Comparison of ENCODE assay signal across 1 cellular context in genomic region chr7:23347682-23348180, GRCh38.
TF ChIP-seq lines count a peak whose summit lies in the region.

No MANE protein-coding gene starts in this region.

TF ChIP-seq in K562, 482 proteins besides CTCF, POLR2A, EP300 and RAD21 (continued from another document and continues in another):
- TF ChIP-seq THAP12 (CRISPR knock-in tag; IDR thresholded peaks at IDR 0.05) (no peak), NFXL1 (CRISPR knock-in tag; IDR thresholded peaks at IDR 0.05) (no peak), MAFG (tag; conservative IDR thresholded peaks at IDR 0.05) (peak; percentile 71), XRCC3 (IDR thresholded peaks at IDR 0.05) (no peak), FOXA1 (IDR thresholded peaks at IDR 0.05; ENCODE audit: borderline replicate concordance) (no peak), ETV5 (CRISPR knock-in tag; IDR thresholded peaks at IDR 0.05; ENCODE audit: low read depth) (peak; percentile 71; the same call in 1 of the 2 replicates), FOXA3 (CRISPR knock-in tag; conservative IDR thresholded peaks at IDR 0.05 in 1 of 2, IDR thresholded peaks at IDR 0.05 in 1 of 2) (no peak), ZNF507 (tag; conservative IDR thresholded peaks at IDR 0.05) (no peak), ETV1 (tag; conservative IDR thresholded peaks at IDR 0.05; ENCODE audit: low read depth) (peak; percentile 38), SLC30A9 (CRISPR knock-in tag; IDR thresholded peaks at IDR 0.05) (no peak), TCF3 (CRISPR knock-in tag; IDR thresholded peaks at IDR 0.05) (peak; percentile 43), ZKSCAN3 (CRISPR knock-in tag; IDR thresholded peaks at IDR 0.05) (no peak), ZC3H4 (CRISPR knock-in tag; IDR thresholded peaks at IDR 0.05; ENCODE audit: borderline replicate concordance) (no peak), ZNF398 (CRISPR knock-in tag; IDR thresholded peaks at IDR 0.05) (no peak), ZC3H8 (IDR thresholded peaks at IDR 0.05) (no peak), POLR2AphosphoS2 (IDR thresholded peaks at IDR 0.05; ENCODE audit: low read length) (0 out of 2 replicates have a peak, but pooled peaks have one; percentile 37), NFYB (IDR thresholded peaks at IDR 0.05; ENCODE audit: extremely low read depth, insufficient read length) (no peak), ZNF12 (CRISPR knock-in tag; IDR thresholded peaks at IDR 0.05) (no peak), KLF16 (IDR thresholded peaks at IDR 0.05) (no peak), ZFP36 (IDR thresholded peaks at IDR 0.05; ENCODE audit: low read depth, low read length, partially characterized antibody) (no peak), EWSR1 (IDR thresholded peaks at IDR 0.05; ENCODE audit: borderline replicate concordance, low read depth, partially characterized antibody) (no peak), RBM25 (IDR thresholded peaks at IDR 0.05; ENCODE audit: low read depth, low read length, severe bottlenecking) (no peak), GATAD2A (IDR thresholded peaks at IDR 0.05) (no peak), SIX5 (IDR thresholded peaks at IDR 0.05; ENCODE audit: borderline replicate concordance in 1 of 2, insufficient read depth in 1 of 2, low read depth in 1 of 2, low read length in 2 of 2) (no peak), KLF13 (tag; IDR thresholded peaks at IDR 0.05; ENCODE audit: borderline replicate concordance, low read depth) (no peak), MLX (CRISPR knock-in tag; conservative IDR thresholded peaks at IDR 0.05) (no peak), ZNF639 (CRISPR knock-in tag; conservative IDR thresholded peaks at IDR 0.05 in 1 of 2, IDR thresholded peaks at IDR 0.05 in 1 of 2) (0 out of 4 replicates have a peak, but pooled peaks of 1 of the 2 experiments have one; percentile 2), ZNF174 (CRISPR knock-in tag; IDR thresholded peaks at IDR 0.05) (no peak), TFE3 (CRISPR knock-in tag; IDR thresholded peaks at IDR 0.05) (no peak), ADNP (tag; IDR thresholded peaks at IDR 0.05) (no peak), HCFC1 (IDR thresholded peaks at IDR 0.05; ENCODE audit: low read depth, low read length) (no peak), ZNF274 (IDR thresholded peaks at IDR 0.05; ENCODE audit: borderline replicate concordance, low read depth, low read length) (no peak), EHMT2 (IDR thresholded peaks at IDR 0.05) (no peak), RAD51 (IDR thresholded peaks at IDR 0.05; ENCODE audit: borderline replicate concordance, low read depth) (no peak), COPS2 (conservative IDR thresholded peaks at IDR 0.05) (no peak), ELK1 (CRISPR knock-in tag; IDR thresholded peaks at IDR 0.05) (no peak), RBM17 (IDR thresholded peaks at IDR 0.05; ENCODE audit: borderline replicate concordance, low read depth, low read length) (no peak), DACH1 (IDR thresholded peaks at IDR 0.05; ENCODE audit: partially characterized antibody) (no peak), FOSL1 (tag; conservative IDR thresholded peaks at IDR 0.05) (peak; percentile 95), ZNF253 (CRISPR knock-in tag; conservative IDR thresholded peaks at IDR 0.05) (no peak), NFE2L1 (tag; IDR thresholded peaks at IDR 0.05; ENCODE audit: borderline replicate concordance, low read depth) (no peak), POLR2H (tag; IDR thresholded peaks at IDR 0.05; ENCODE audit: low read depth) (no peak), CHD7 (IDR thresholded peaks at IDR 0.05; ENCODE audit: low read depth, low read length) (no peak)
